In genomic region chr7:25259487-25260243, GRCh38 we compare ENCODE assay signal across 8 cellular contexts. TPM values are rescaled to one million over a fixed set of nuclear protein-coding genes. Genes with fewer than 3 reads are reported as not detected.
A peak's percentile ranks its signal among the peaks of the same experiment; 100 is the strongest.
DNase-seq lines count a peak whose midpoint lies in the region; ATAC-seq and TF ChIP-seq lines count a peak whose summit lies in the region.

No MANE protein-coding gene starts in this region.

- H3K4me2 ChIP-seq in DOHH2 (ENCODE audit: low read length) = peak overlapping the region; percentile 64

- DNase-seq in HEK293T (ENCODE audit: extremely low spot score) (peak; percentile 73), NCI-H146 treated with DMSO at 0.1 percent for 48 hours (lab: John Stamatoyannopoulos, UW; ENCODE audit: unreplicated experiment) (peak; percentile 67), T-helper 1 cell (peak; percentile 12 to 71 (median 47)), adrenal gland (peak; percentile 68 to 92 (median 82)), right cardiac atrium (peak in 2 of 3 donors; percentile 33 to 82), sigmoid colon (peak; percentile 80)

- no peak for TF ChIP-seq EP300 in sigmoid colon (IDR thresholded peaks at IDR 0.05)

- POLR2A ChIA-PET in HEK293T (lab: Yijun Ruan, JAX) = interaction anchor here (1.0 kb wide), 1 partner anchor 126 kb away, joined by 4 read pairs; no protein-coding TSS in a partner anchor

- TF ChIP-seq POLR2A in adrenal gland (IDR thresholded peaks at IDR 0.05) = no peak
- TF ChIP-seq POLR2A in sigmoid colon (IDR thresholded peaks at IDR 0.05) = no peak

- TF ChIP-seq CTCF in DOHH2 (IDR thresholded peaks at IDR 0.05; ENCODE audit: low read depth, low read length, poor library complexity, severe bottlenecking) (peak; percentile 95), adrenal gland (IDR thresholded peaks at IDR 0.05) (peak; percentile 64 to 96 (median 90)), sigmoid colon (IDR thresholded peaks at IDR 0.05) (peak; percentile 73 to 86 (median 82))

- peaks cover 5% of the 10 kb centered on the region; the same call in 1 of the 2 replicates for H3K9me3 ChIP-seq in DOHH2 (ENCODE audit: control insufficient read depth, insufficient read depth, low read length)
- H3K9me3 ChIP-seq in adrenal gland (replicated peaks in 1 of 3) = no peaks in the 10 kb centered on the region
- H3K9me3 ChIP-seq in right cardiac atrium (ENCODE audit: control insufficient read depth, low read length) = no peaks in the 10 kb centered on the region
- no peaks in the 10 kb centered on the region for H3K9me3 ChIP-seq in sigmoid colon

- peaks cover 31% of the 10 kb centered on the region for H3K4me1 ChIP-seq in DOHH2 (ENCODE audit: control insufficient read depth, low read length)
- H3K4me1 ChIP-seq in adrenal gland (replicated peaks in 1 of 2) = peaks cover 0 to 7% of the 10 kb centered on the region in 2 donors
- no peaks in the 10 kb centered on the region for H3K4me1 ChIP-seq in right cardiac atrium (ENCODE audit: control insufficient read depth, insufficient read depth, low read length)
- H3K4me1 ChIP-seq in sigmoid colon = peaks cover 0 to 26% (median 18%) of the 10 kb centered on the region in 4 donors

- H3K4me3 ChIP-seq in DOHH2 (ENCODE audit: low read length) (peak overlapping the region; percentile 55; the same call in 1 of the 2 replicates), adrenal gland (no peak overlapping the region), right cardiac atrium (ENCODE audit: low read length) (no peak overlapping the region), sigmoid colon (no peak overlapping the region)

- no peaks in the 10 kb centered on the region for H3K79me2 ChIP-seq in DOHH2 (ENCODE audit: control insufficient read depth, low read length)

- H4K20me1 ChIP-seq in DOHH2 (ENCODE audit: control insufficient read depth, insufficient read depth, low read depth, low read length) = no peaks in the 10 kb centered on the region

- no peaks in the 10 kb centered on the region for H3K9me2 ChIP-seq in DOHH2 (replicated peaks; ENCODE audit: control insufficient read depth, low read length)

- peaks cover 10% of the 10 kb centered on the region for H3F3A ChIP-seq in DOHH2 (ENCODE audit: control insufficient read depth, insufficient read depth)

- ATAC-seq in right cardiac atrium = peak; percentile 77 to 80
- no peak for ATAC-seq in GM19467 (IDR thresholded peaks at IDR 0.05; ENCODE audit: unreplicated experiment)

- intact Hi-C loops in adrenal gland (cut with DNase I) (loop anchor here (2.0 to 10.0 kb wide), 4 partner anchors 128 to 595 kb away; no protein-coding TSS in a partner anchor), right cardiac atrium (cut with DNase I) (loop anchor here (2.0 to 10.0 kb wide), 7 partner anchors 127 to 595 kb away; no protein-coding TSS in a partner anchor), sigmoid colon (cut with DNase I) (loop anchor here (1.0 to 2.0 kb wide), 3 partner anchors 130 to 593 kb away; no protein-coding TSS in a partner anchor)

- H3K27ac ChIP-seq in DOHH2 (ENCODE audit: low read depth, low read length) = 0 out of 2 replicates have a peak overlapping the region, but pooled peaks have one; percentile 67
- no peak overlapping the region for H3K27ac ChIP-seq in adrenal gland
- H3K27ac ChIP-seq in right cardiac atrium (ENCODE audit: low read length) = no peak overlapping the region
- no peak overlapping the region for H3K27ac ChIP-seq in sigmoid colon

- CTCF ChIA-PET in HEK293T (lab: Yijun Ruan, JAX) = interaction anchor here (0.6 to 2.8 kb wide), 21 partner anchors 28 to 903 kb away, joined by 3 to 32 read pairs (median 3); no protein-coding TSS in a partner anchor

- H3K36me3 ChIP-seq in DOHH2 (ENCODE audit: control insufficient read depth, low read length) (no peaks in the 10 kb centered on the region), adrenal gland (replicated peaks in 1 of 2) (no peaks in the 10 kb centered on the region), sigmoid colon (no peaks in the 10 kb centered on the region)

- no peaks in the 10 kb centered on the region for H3K27me3 ChIP-seq in DOHH2 (ENCODE audit: control insufficient read depth, low read length)
- H3K27me3 ChIP-seq in adrenal gland = no peaks in the 10 kb centered on the region
- H3K27me3 ChIP-seq in right cardiac atrium (ENCODE audit: control insufficient read depth, insufficient read depth) = no peaks in the 10 kb centered on the region
- no peaks in the 10 kb centered on the region for H3K27me3 ChIP-seq in sigmoid colon

- 25 to 33% (median 29%) methylated on average over 13 of the region's 13 CpGs for WGBS in adrenal gland, 4 donors
- WGBS in right cardiac atrium = 26% methylated on average over 13 of the region's 13 CpGs
- 17 to 27% methylated on average over 13 of the region's 13 CpGs for WGBS in sigmoid colon, 2 donors

TF ChIP-seq in HEK293T, 16 proteins besides CTCF, POLR2A, EP300 and RAD21:
- TF ChIP-seq FOXM1 (IDR thresholded peaks at IDR 0.05; ENCODE audit: borderline replicate concordance) (no peak), SUZ12 (IDR thresholded peaks at IDR 0.05) (no peak)
TF ChIP-seq in HEK293T: peak in this region for 0.

RNA-seq across cellular contexts. Expression of gene NPVF, which starts 31.4 kb away (rescaled TPM):
- total RNA-seq in adrenal gland = not detected
- not detected for polyA plus RNA-seq in adrenal gland
- not detected for total RNA-seq in right cardiac atrium
- not detected for polyA plus RNA-seq in right cardiac atrium
- total RNA-seq in sigmoid colon = not detected
- not detected for polyA plus RNA-seq in sigmoid colon
